8 cellular contexts compared by ENCODE assay signal in the genomic region with DNA sequence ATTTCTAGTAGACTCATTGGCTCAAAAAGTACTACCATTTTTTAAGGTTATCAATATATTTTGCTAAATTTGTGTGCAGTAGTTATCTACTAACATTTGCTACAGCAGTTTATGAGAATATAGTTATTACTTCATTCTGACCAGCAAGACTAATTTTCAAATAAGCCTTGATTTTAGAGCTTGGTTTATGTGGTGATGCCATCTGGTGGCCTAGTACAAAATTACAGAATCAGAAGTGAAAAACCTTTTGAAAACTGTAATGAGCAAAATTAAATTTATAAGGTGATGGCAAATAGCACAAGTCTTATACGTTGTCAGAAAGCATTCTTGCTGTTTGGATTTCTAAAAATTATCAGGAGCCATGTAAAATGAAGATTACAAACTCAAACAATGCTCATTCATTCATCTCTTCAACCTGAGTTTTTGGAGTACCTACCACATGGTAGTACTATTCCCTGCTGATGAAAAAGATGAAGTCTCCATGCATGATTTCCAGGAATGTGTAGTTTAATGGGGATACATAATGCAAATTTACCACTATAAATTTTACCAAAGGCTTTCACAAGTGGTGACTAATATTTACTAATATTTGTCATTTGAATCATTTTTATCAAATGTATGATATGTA. TPM values are rescaled to one million over a fixed set of nuclear protein-coding genes. Genes with fewer than 3 reads are reported as not detected.
A peak's percentile ranks its signal among the peaks of the same experiment; 100 is the strongest.
DNase-seq lines count a peak whose midpoint lies in the region; ATAC-seq and TF ChIP-seq lines count a peak whose summit lies in the region.

No MANE protein-coding gene starts in this region.

- POLR2A ChIA-PET in BJ (lab: Charles Lee) = interaction anchor here (0.7 kb wide), 1 partner anchor 341 kb away, joined by 3 read pairs; no protein-coding TSS in a partner anchor
- POLR2A ChIA-PET in activated CD4-positive, alpha-beta memory T cell treated with anti-CD3 and anti-CD28 coated beads, Interleukin-2, amount 10 ng/mL, durations not matched to agents 7 days and 5 days (lab: Charles Lee) = no interaction called here

- in situ Hi-C loops in mammary epithelial cell (cut with MboI; ENCODE audit: low sequenced_read_pairs in 2 of 2) = loop anchor here (10.0 to 25.0 kb wide), 3 partner anchors 325 to 525 kb away; a partner anchor contains a TSS

- H3K4me3 ChIP-seq in BJ (ENCODE audit: low read depth, low read length) (no peak overlapping the region), mammary epithelial cell (replicated peaks in 1 of 3; ENCODE audit: insufficient read depth in 1 of 3, low read depth in 2 of 3, low read length in 3 of 3) (no peak overlapping the region)

- H3K4me2 ChIP-seq in mammary epithelial cell (ENCODE audit: insufficient read depth, low read depth, low read length) = no peak overlapping the region

- 0% methylated on average over 1 of the region's 1 CpG for WGBS in mammary epithelial cell (ENCODE audit: low coverage, missing lambda C conversion rate)

- no peaks in the 10 kb centered on the region for H3K36me3 ChIP-seq in BJ (ENCODE audit: control insufficient read depth, insufficient read depth, low read length)
- H3K36me3 ChIP-seq in mammary epithelial cell (ENCODE audit: insufficient read depth, low read length) = no peaks in the 10 kb centered on the region

- DNase-seq in BJ (ENCODE audit: low read depth) = no peak
- DNase-seq in NCI-H460 (ENCODE audit: extremely low read depth, low read depth) = peak; percentile 29
- DNase-seq in mammary epithelial cell = peak; percentile 20
- peak; percentile 68 for DNase-seq in medulla oblongata (ENCODE audit: extremely low spot score)
- no peak for DNase-seq in activated CD4-positive, alpha-beta memory T cell treated with anti-CD3 and anti-CD28 coated beads, Interleukin-2, amount 10 ng/mL, durations not matched to agents 7 days and 5 days

- H3K27ac ChIP-seq in mammary epithelial cell (ENCODE audit: insufficient read depth, low read depth, low read length) = no peak overlapping the region

- no peaks in the 10 kb centered on the region for H3K4me1 ChIP-seq in mammary epithelial cell (ENCODE audit: insufficient read depth, low read length)

- dilution Hi-C loops in mammary epithelial cell (cut with HindIII; ENCODE audit: low sequenced_read_pairs) = no loop called here

- BruUV-seq in mammary epithelial cell (replicated peaks; lab: Mats Ljungman, UMichigan) = no TSS peak

- no peaks in the 10 kb centered on the region for H3K27me3 ChIP-seq in BJ (ENCODE audit: control insufficient read depth, insufficient read depth, low read length)
- H3K27me3 ChIP-seq in mammary epithelial cell (ENCODE audit: insufficient read depth, low read length) = no peaks in the 10 kb centered on the region

- H3K27ac Mint-ChIP-seq in activated CD4-positive, alpha-beta memory T cell treated with anti-CD3 and anti-CD28 coated beads, Interleukin-2, amount 10 ng/mL, durations not matched to agents 7 days and 5 days = no peak overlapping the region

- H3K9me3 ChIP-seq in mammary epithelial cell (replicated peaks; ENCODE audit: insufficient read depth, low read length) = no peaks in the 10 kb centered on the region

- H4K20me1 ChIP-seq in mammary epithelial cell (ENCODE audit: insufficient read depth, low read length) = no peaks in the 10 kb centered on the region

- peaks cover 38% of the 10 kb centered on the region for H3K27me3 Mint-ChIP-seq in activated CD4-positive, alpha-beta memory T cell treated with anti-CD3 and anti-CD28 coated beads, Interleukin-2, amount 10 ng/mL, durations not matched to agents 7 days and 5 days

- CTCF ChIA-PET in BJ (lab: Yijun Ruan, JAX) (interaction anchor here (0.7 to 4.1 kb wide), 5 partner anchors 9 to 232 kb away, joined by 3 to 13 read pairs (median 4); no protein-coding TSS in a partner anchor), mammary epithelial cell (lab: Charles Lee; ENCODE audit: low non-redundant PET) (interaction anchor here (0.6 kb wide), 2 partner anchors 56 to 155 kb away, joined by 3 read pairs; no protein-coding TSS in a partner anchor)
- CTCF ChIA-PET in activated CD4-positive, alpha-beta memory T cell treated with anti-CD3 and anti-CD28 coated beads, Interleukin-2, amount 10 ng/mL, durations not matched to agents 7 days and 5 days (lab: Charles Lee) = interaction anchor here (0.6 to 2.8 kb wide), 6 partner anchors 9 to 1707 kb away, joined by 3 to 13 read pairs (median 3); no protein-coding TSS in a partner anchor

- no peak overlapping the region for H3K4me3 Mint-ChIP-seq in activated CD4-positive, alpha-beta memory T cell treated with anti-CD3 and anti-CD28 coated beads, Interleukin-2, amount 10 ng/mL, durations not matched to agents 7 days and 5 days

- H3K36me3 Mint-ChIP-seq in activated CD4-positive, alpha-beta memory T cell treated with anti-CD3 and anti-CD28 coated beads, Interleukin-2, amount 10 ng/mL, durations not matched to agents 7 days and 5 days (ENCODE audit: low read depth) = no peaks in the 10 kb centered on the region

- H2AFZ ChIP-seq in mammary epithelial cell (ENCODE audit: low read depth, low read length) = no peak overlapping the region

- H3K79me2 ChIP-seq in mammary epithelial cell (ENCODE audit: insufficient read depth, low read length) = no peaks in the 10 kb centered on the region

- TF ChIP-seq CTCF in BJ (IDR thresholded peaks at IDR 0.05; ENCODE audit: insufficient read depth, low read depth, low read length) (peak; percentile 57), GM12873 (IDR thresholded peaks at IDR 0.05; ENCODE audit: insufficient read depth, low read depth, low read length, missing control alignments) (peak; percentile 50), mammary epithelial cell (conservative IDR thresholded peaks at IDR 0.05 in 1 of 2, IDR thresholded peaks at IDR 0.05 in 1 of 2; ENCODE audit: extremely low read depth in 1 of 2, insufficient read depth in 1 of 2, low read depth in 1 of 2, low read length in 2 of 2) (peak; percentile 64)

- intact Hi-C loops in mammary epithelial cell (cut with micrococcal nuclease) = loop anchor here (1.0 to 10.0 kb wide), 5 partner anchors 112 to 528 kb away; a partner anchor contains a TSS

- no peaks in the 10 kb centered on the region for H3K4me1 Mint-ChIP-seq in activated CD4-positive, alpha-beta memory T cell treated with anti-CD3 and anti-CD28 coated beads, Interleukin-2, amount 10 ng/mL, durations not matched to agents 7 days and 5 days

- no peak overlapping the region for H3K9ac ChIP-seq in mammary epithelial cell (ENCODE audit: insufficient read depth, low read length)

- no peaks in the 10 kb centered on the region for H3K9me3 Mint-ChIP-seq in activated CD4-positive, alpha-beta memory T cell treated with anti-CD3 and anti-CD28 coated beads, Interleukin-2, amount 10 ng/mL, durations not matched to agents 7 days and 5 days

- ATAC-seq in GM21528 (IDR thresholded peaks at IDR 0.05; ENCODE audit: low FRiP score, unreplicated experiment) (no peak), GM18498 (IDR thresholded peaks at IDR 0.05; ENCODE audit: unreplicated experiment) (no peak)

RNA-seq across cellular contexts. Expression of a gene that starts 51.0 kb away (rescaled TPM):
- polyA plus RNA-seq in BJ (2011; rRNA removed) (10.0 and 24.6 TPM in 2 replicates), mammary epithelial cell (20.7 TPM)
- 5.7 and 7.7 TPM in 2 replicates for polyA minus RNA-seq in BJ (2011; rRNA and poly(A)+ RNA removed)
- total RNA-seq in NCI-H460 (2014; rRNA removed; shearing (Covaris generic)) = 41.6 and 47.6 TPM in 2 replicates
- 28.1 and 49.0 TPM in 2 replicates for polyA plus RNA-seq in NCI-H460 (2014; cell fraction: nucleus; rRNA removed)
- 10 to 100 TPM; 10.7 to 28.0 TPM for total RNA-seq in mammary epithelial cell
- 7.2 TPM for polyA minus RNA-seq in mammary epithelial cell
- 10 to 100 TPM; 38.4 to 39.0 TPM for total RNA-seq in activated CD4-positive, alpha-beta memory T cell treated with anti-CD3 and anti-CD28 coated beads, Interleukin-2, amount 10 ng/mL, durations not matched to agents 7 days and 5 days

RNA-seq across cellular contexts. Expression of a gene that starts 56.7 kb away (rescaled TPM):
- polyA plus RNA-seq in BJ (2011; rRNA removed) = 0.65 and 0.66 TPM in 2 replicates
- polyA minus RNA-seq in BJ (2011; rRNA and poly(A)+ RNA removed) = 0.66 and 0.72 TPM in 2 replicates
- 2.5 TPM in 2 replicates for total RNA-seq in NCI-H460 (2014; rRNA removed; shearing (Covaris generic))
- polyA plus RNA-seq in NCI-H460 (2014; cell fraction: nucleus; rRNA removed) = 0.56 and 1.4 TPM in 2 replicates
- 1 to 10 TPM in 1 of 2 donors, under 1 TPM in 1; 0.80 to 2.5 TPM for total RNA-seq in mammary epithelial cell
- polyA plus RNA-seq in mammary epithelial cell = 1.5 TPM
- polyA minus RNA-seq in mammary epithelial cell = 36.5 TPM
- total RNA-seq in activated CD4-positive, alpha-beta memory T cell treated with anti-CD3 and anti-CD28 coated beads, Interleukin-2, amount 10 ng/mL, durations not matched to agents 7 days and 5 days = 1 to 10 TPM; 1.4 to 1.6 TPM

Comparison
In these comparisons a context has a peak if more than half of its experiments do, and no peak if none do; other contexts are left out.
1. DNase-seq: peak in NCI-H460 (single experiment), mammary epithelial cell (single experiment) and medulla oblongata (single experiment); none in BJ (single experiment) and activated CD4-positive, alpha-beta memory T cell treated with anti-CD3 and anti-CD28 coated beads, Interleukin-2, amount 10 ng/mL, durations not matched to agents 7 days and 5 days (single experiment).
2. Peak in every context shown above with its lines, with median percentiles within 50 percentile points of each other: CTCF ChIP-seq.